Comparison of ENCODE assay signal across 8 cellular contexts in the genomic region with DNA sequence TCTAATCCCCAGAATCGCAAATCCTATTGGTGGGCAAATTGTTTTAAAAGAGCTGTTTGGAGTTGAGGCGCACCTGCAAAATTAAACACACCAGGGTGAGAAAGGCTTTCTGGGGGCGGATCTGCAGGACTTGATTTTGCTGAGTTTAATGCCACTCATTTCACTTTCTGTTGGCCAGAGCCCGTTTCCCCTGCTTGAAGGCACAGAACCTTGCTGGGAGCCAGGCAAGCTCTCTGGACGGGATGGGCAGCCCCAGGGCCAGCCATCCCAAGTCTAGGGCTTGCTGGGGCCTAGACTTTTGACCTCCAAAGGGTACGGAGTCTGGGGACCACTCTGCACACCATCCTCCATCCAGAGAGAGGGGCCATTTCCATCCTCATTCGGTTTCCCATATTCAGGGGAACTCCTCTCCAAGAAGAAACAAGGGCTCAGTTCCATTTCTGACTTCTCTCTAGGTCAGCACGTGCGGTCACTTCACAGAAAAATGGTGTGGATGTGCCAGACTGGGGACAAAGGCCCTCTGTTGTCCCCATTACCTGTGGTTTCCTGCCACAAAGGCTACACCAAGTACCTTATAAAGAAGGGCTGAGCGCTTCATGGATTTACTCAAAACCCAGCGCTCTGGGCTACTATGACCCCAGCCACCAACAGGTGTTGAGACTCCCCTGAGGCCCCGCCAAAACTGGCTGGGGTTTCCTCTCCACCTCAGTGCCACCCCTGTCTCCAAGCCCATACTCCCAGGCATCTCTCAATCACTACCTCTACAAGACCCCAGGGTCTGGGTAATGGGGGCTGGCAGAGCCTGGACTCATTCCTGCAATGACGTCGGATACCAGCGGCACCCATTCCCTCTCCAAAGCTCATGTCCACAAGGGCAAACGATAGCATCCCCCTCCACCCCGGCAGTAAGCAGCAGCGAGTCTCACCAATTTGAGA.
DNase-seq lines count a peak whose midpoint lies in the region; ATAC-seq, FAIRE-seq and TF ChIP-seq lines count a peak whose summit lies in the region.

No MANE protein-coding gene starts in this region.

- DNase-seq in GM19239 (ENCODE audit: insufficient read length, low spot score) (no peak), brain microvascular endothelial cell (no peak), sigmoid colon (no peak), NCI-H526 (lab: John Stamatoyannopoulos, UW) (no peak), nucleus accumbens (lab: John Stamatoyannopoulos, UW) (no peak), frontal cortex (ENCODE audit: low spot score in 2 of 2) (no peak)

- no peaks in the 10 kb centered on the region for H3K9me3 ChIP-seq in sigmoid colon

- FAIRE-seq in GM19239 (lab: Jason Lieb, UNC): peak; percentile 68
- FAIRE-seq in frontal cortex (lab: Jason Lieb, UNC): no peak

- H3K36me3 ChIP-seq in brain microvascular endothelial cell (replicated peaks) (no peaks in the 10 kb centered on the region), sigmoid colon (no peaks in the 10 kb centered on the region)

- no peak for TF ChIP-seq POLR2A in sigmoid colon (IDR thresholded peaks at IDR 0.05)

- intact Hi-C loops in sigmoid colon (cut with DNase I): loop anchor here (2.0 to 5.0 kb wide), 3 partner anchors 74 to 169 kb away; partner anchors contain the start of gene AUH

- TF ChIP-seq CTCF in brain microvascular endothelial cell (IDR thresholded peaks at IDR 0.05; ENCODE audit: low read depth, low read length, missing control alignments): no peak
- TF ChIP-seq CTCF in sigmoid colon (IDR thresholded peaks at IDR 0.05): no peak

- no peak for TF ChIP-seq EP300 in sigmoid colon (IDR thresholded peaks at IDR 0.05)

- in situ Hi-C loops in brain microvascular endothelial cell (cut with HindIII; ENCODE audit: low pct_ligation_motif_present, low sequenced_read_pairs): no loop called here

- H3K4me3 ChIP-seq in brain microvascular endothelial cell (ENCODE audit: low read depth, low read length) (no peak overlapping the region), sigmoid colon (no peak overlapping the region)

- H3K27ac ChIP-seq in brain microvascular endothelial cell (peak overlapping the region; percentile 99), sigmoid colon (peak overlapping the region; percentile 94 to 99 (median 96))

- H3K27me3 ChIP-seq in brain microvascular endothelial cell (replicated peaks) (no peaks in the 10 kb centered on the region), sigmoid colon (no peaks in the 10 kb centered on the region)

- 82% methylated on average over 18 of the region's 18 CpGs for WGBS in sigmoid colon, 2 donors

- H3K4me1 ChIP-seq in sigmoid colon: peaks cover 0 to 53% (median 49%) of the 10 kb centered on the region in 4 donors

- ATAC-seq in HG03196 (IDR thresholded peaks at IDR 0.05; ENCODE audit: unreplicated experiment) (peak; percentile 53), GM18868 (IDR thresholded peaks at IDR 0.05; ENCODE audit: unreplicated experiment) (no peak)
